16 cellular contexts compared by ENCODE assay signal in the genomic region with DNA sequence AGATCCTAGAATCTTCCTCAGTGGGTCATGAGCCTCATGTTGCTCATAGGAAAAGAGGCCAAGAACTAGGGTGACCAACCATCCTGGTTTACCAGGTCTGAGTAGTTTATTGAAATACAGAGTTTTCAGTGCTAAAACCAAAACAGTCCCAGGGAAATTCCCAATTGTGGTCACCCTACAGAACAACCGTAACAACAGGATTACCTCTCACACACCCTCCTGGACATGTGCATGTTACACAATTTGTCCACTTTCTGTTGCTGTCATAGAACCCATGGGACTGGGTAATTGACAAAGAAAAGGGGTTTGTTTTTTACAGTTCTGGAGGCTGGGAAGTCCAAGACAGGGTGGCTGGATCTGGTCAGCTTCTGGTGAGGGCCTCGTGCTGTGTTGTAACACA. TPM values are rescaled to one million over a fixed set of nuclear protein-coding genes. Genes with fewer than 3 reads are reported as not detected.
DNase-seq lines count a peak whose midpoint lies in the region; ATAC-seq and TF ChIP-seq lines count a peak whose summit lies in the region.
"Had no signal": no experiment of that assay in that cellular context is flagged by ENCODE, and none has a peak within 500 bp of the region (broad histone marks: within the 10 kb centered on the region; RNA-seq: fewer than 3 reads in every experiment).

No MANE protein-coding gene starts in this region.

- POLR2A ChIA-PET in activated CD4-positive, alpha-beta memory T cell treated with anti-CD3 and anti-CD28 coated beads for 36 hours (lab: Charles Lee): no interaction called here
- POLR2A ChIA-PET in activated CD4-positive, alpha-beta memory T cell treated with anti-CD3 and anti-CD28 coated beads, Interleukin-2, amount 10 ng/mL, durations not matched to agents 7 days and 5 days (lab: Charles Lee): no interaction called here

- intact Hi-C loops in activated CD4-positive, alpha-beta memory T cell treated with anti-CD3 and anti-CD28 coated beads for 36 hours (cut with micrococcal nuclease): no loop called here

- peaks cover 1% of the 10 kb centered on the region for H3K36me3 Mint-ChIP-seq in activated CD4-positive, alpha-beta memory T cell treated with anti-CD3 and anti-CD28 coated beads for 36 hours
- peaks cover 30% of the 10 kb centered on the region for H3K36me3 Mint-ChIP-seq in activated CD4-positive, alpha-beta memory T cell treated with anti-CD3 and anti-CD28 coated beads, Interleukin-2, amount 10 ng/mL, durations not matched to agents 7 days and 5 days (ENCODE audit: low read depth)
- H3K36me3 Mint-ChIP-seq in activated T-helper 17 cell treated with anti-CD3 and anti-CD28 coated beads, Interleukin-2, amount 50 U/mL, for 72 hours (ENCODE audit: low read depth): no peaks in the 10 kb centered on the region

- H3K27ac Mint-ChIP-seq in activated CD4-positive, alpha-beta memory T cell treated with anti-CD3 and anti-CD28 coated beads for 36 hours: peak overlapping the region; percentile 33
- no peak overlapping the region for H3K27ac Mint-ChIP-seq in activated CD4-positive, alpha-beta memory T cell treated with anti-CD3 and anti-CD28 coated beads, Interleukin-2, amount 10 ng/mL, durations not matched to agents 7 days and 5 days
- peak overlapping the region; percentile 41 for H3K27ac Mint-ChIP-seq in activated T-helper 17 cell treated with anti-CD3 and anti-CD28 coated beads, Interleukin-2, amount 50 U/mL, for 72 hours

- H3K9me3 Mint-ChIP-seq in activated CD4-positive, alpha-beta memory T cell treated with anti-CD3 and anti-CD28 coated beads for 36 hours: no peaks in the 10 kb centered on the region
- H3K9me3 Mint-ChIP-seq in activated CD4-positive, alpha-beta memory T cell treated with anti-CD3 and anti-CD28 coated beads, Interleukin-2, amount 10 ng/mL, durations not matched to agents 7 days and 5 days: no peaks in the 10 kb centered on the region
- no peaks in the 10 kb centered on the region for H3K9me3 Mint-ChIP-seq in activated T-helper 17 cell treated with anti-CD3 and anti-CD28 coated beads, Interleukin-2, amount 50 U/mL, for 72 hours

- peaks cover 8% of the 10 kb centered on the region for H3K4me1 Mint-ChIP-seq in activated CD4-positive, alpha-beta memory T cell treated with anti-CD3 and anti-CD28 coated beads for 36 hours (ENCODE audit: low read depth)
- peaks cover 4% of the 10 kb centered on the region for H3K4me1 Mint-ChIP-seq in activated CD4-positive, alpha-beta memory T cell treated with anti-CD3 and anti-CD28 coated beads, Interleukin-2, amount 10 ng/mL, durations not matched to agents 7 days and 5 days
- H3K4me1 Mint-ChIP-seq in activated T-helper 17 cell treated with anti-CD3 and anti-CD28 coated beads, Interleukin-2, amount 50 U/mL, for 72 hours: peaks cover 6% of the 10 kb centered on the region

- H3K4me3 Mint-ChIP-seq in activated CD4-positive, alpha-beta memory T cell treated with anti-CD3 and anti-CD28 coated beads for 36 hours: no peak overlapping the region
- no peak overlapping the region for H3K4me3 Mint-ChIP-seq in activated CD4-positive, alpha-beta memory T cell treated with anti-CD3 and anti-CD28 coated beads, Interleukin-2, amount 10 ng/mL, durations not matched to agents 7 days and 5 days
- no peak overlapping the region for H3K4me3 Mint-ChIP-seq in activated T-helper 17 cell treated with anti-CD3 and anti-CD28 coated beads, Interleukin-2, amount 50 U/mL, for 72 hours

- H3K4me3 ChIP-seq in fibroblast of mammary gland (ENCODE audit: control insufficient read depth, low read depth, low read length): no peak overlapping the region
- H3K4me3 ChIP-seq: Peyer's patch had no signal

- no peak for DNase-seq in activated CD4-positive, alpha-beta memory T cell treated with anti-CD3 and anti-CD28 coated beads for 36 hours
- no peak for DNase-seq in activated CD4-positive, alpha-beta memory T cell treated with anti-CD3 and anti-CD28 coated beads, Interleukin-2, amount 10 ng/mL, durations not matched to agents 7 days and 5 days
- DNase-seq in ELR (ENCODE audit: low read depth) (peak; percentile 13), fibroblast of mammary gland (ENCODE audit: low read depth) (peak; percentile 8), NCI-H748 treated with DMSO at 0.1 percent for 48 hours (lab: John Stamatoyannopoulos, UW) (no peak)
- DNase-seq: Caco-2, KG1, NCI-H1105 treated with DMSO at 0.1 percent for 48 hours, NCI-H187, NCI-H446 treated with DMSO at 0.1 percent for 48 hours, NCI-H774, Peyer's patch, SHP77 had no signal

- TF ChIP-seq CTCF in fibroblast of mammary gland (conservative IDR thresholded peaks at IDR 0.05; ENCODE audit: control insufficient read depth, insufficient read depth, low read depth, low read length): no peak

- CTCF ChIA-PET in activated CD4-positive, alpha-beta memory T cell treated with anti-CD3 and anti-CD28 coated beads for 36 hours (lab: Charles Lee): interaction anchor here (0.6 to 1.3 kb wide), 2 partner anchors 23 to 285 kb away, joined by 4 read pairs; no protein-coding TSS in a partner anchor
- CTCF ChIA-PET in activated CD4-positive, alpha-beta memory T cell treated with anti-CD3 and anti-CD28 coated beads, Interleukin-2, amount 10 ng/mL, durations not matched to agents 7 days and 5 days (lab: Charles Lee): no interaction called here

- peak; percentile 77 for ATAC-seq in activated T-helper 17 cell treated with anti-CD3 and anti-CD28 coated beads, Interleukin-2, amount 50 U/mL, for 72 hours (replicated peaks)
- ATAC-seq in HG03439 (IDR thresholded peaks at IDR 0.05; ENCODE audit: unreplicated experiment) (no peak), HG03175 (IDR thresholded peaks at IDR 0.05; ENCODE audit: unreplicated experiment) (no peak)

- H3K27me3 Mint-ChIP-seq in activated CD4-positive, alpha-beta memory T cell treated with anti-CD3 and anti-CD28 coated beads for 36 hours: no peaks in the 10 kb centered on the region
- H3K27me3 Mint-ChIP-seq in activated CD4-positive, alpha-beta memory T cell treated with anti-CD3 and anti-CD28 coated beads, Interleukin-2, amount 10 ng/mL, durations not matched to agents 7 days and 5 days: no peaks in the 10 kb centered on the region
- H3K27me3 Mint-ChIP-seq in activated T-helper 17 cell treated with anti-CD3 and anti-CD28 coated beads, Interleukin-2, amount 50 U/mL, for 72 hours: no peaks in the 10 kb centered on the region

RNA-seq across cellular contexts. Expression of a gene that starts 9.0 kb away (rescaled TPM):
- 10 to 100 TPM; 35.7 to 38.0 TPM for total RNA-seq in activated CD4-positive, alpha-beta memory T cell treated with anti-CD3 and anti-CD28 coated beads for 36 hours
- 10 to 100 TPM; 79.0 to 79.7 TPM for total RNA-seq in activated CD4-positive, alpha-beta memory T cell treated with anti-CD3 and anti-CD28 coated beads, Interleukin-2, amount 10 ng/mL, durations not matched to agents 7 days and 5 days
- 10 to 100 TPM; 30.4 to 32.5 TPM for total RNA-seq in activated T-helper 17 cell treated with anti-CD3 and anti-CD28 coated beads, Interleukin-2, amount 50 U/mL, for 72 hours

RNA-seq across cellular contexts. Expression of a gene that starts 54.7 kb away (rescaled TPM):
- not detected for total RNA-seq in activated CD4-positive, alpha-beta memory T cell treated with anti-CD3 and anti-CD28 coated beads for 36 hours
- not detected for total RNA-seq in activated CD4-positive, alpha-beta memory T cell treated with anti-CD3 and anti-CD28 coated beads, Interleukin-2, amount 10 ng/mL, durations not matched to agents 7 days and 5 days
- total RNA-seq in activated T-helper 17 cell treated with anti-CD3 and anti-CD28 coated beads, Interleukin-2, amount 50 U/mL, for 72 hours: not detected
- total RNA-seq: Caco-2 had no signal

Comparison
In these comparisons a context has a peak if more than half of its experiments do, and no peak if none do; other contexts are left out.
1. DNase-seq: peak in ELR (single experiment) and fibroblast of mammary gland (single experiment); none in activated CD4-positive, alpha-beta memory T cell treated with anti-CD3 and anti-CD28 coated beads for 36 hours (single experiment), activated CD4-positive, alpha-beta memory T cell treated with anti-CD3 and anti-CD28 coated beads, Interleukin-2, amount 10 ng/mL, durations not matched to agents 7 days and 5 days (single experiment) and NCI-H748 treated with DMSO at 0.1 percent for 48 hours (single experiment).